Comparison of ENCODE assay signal across 8 cellular contexts in the genomic region with DNA sequence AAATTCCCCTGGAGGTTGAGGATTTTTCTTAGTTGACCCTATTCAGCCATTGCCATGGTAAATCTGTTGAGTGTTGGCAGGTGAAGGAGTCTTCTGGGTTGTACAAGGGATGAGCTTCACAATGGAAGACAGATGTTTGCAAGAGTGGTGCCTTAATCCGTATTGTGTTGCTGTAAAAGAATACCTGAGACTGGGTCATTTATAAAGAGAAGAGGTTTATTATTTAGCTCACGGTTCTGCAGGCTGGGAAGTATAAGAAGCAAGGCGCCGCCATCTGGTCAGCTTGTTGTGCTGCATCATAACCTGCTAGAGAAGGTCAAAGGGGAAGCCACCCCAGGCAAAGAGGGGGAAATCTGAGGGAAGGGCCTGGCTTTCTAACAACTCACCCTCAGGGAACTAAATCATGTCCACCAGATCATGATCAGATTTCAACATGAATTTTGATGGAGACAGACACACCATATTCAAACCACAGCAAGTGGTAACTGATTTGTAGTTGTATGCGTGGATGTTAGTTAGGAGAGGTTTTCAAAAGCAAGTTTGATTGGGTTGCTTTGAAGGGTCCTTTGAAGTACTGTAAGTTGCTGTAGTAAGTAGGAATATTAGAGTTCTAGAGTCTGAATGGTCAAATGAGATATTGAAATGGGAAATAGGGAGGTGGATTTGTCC. TPM values are rescaled to one million over a fixed set of nuclear protein-coding genes. Genes with fewer than 3 reads are reported as not detected.
DNase-seq lines count a peak whose midpoint lies in the region; ATAC-seq and TF ChIP-seq lines count a peak whose summit lies in the region.

No MANE protein-coding gene starts in this region.

- intact Hi-C loops in mammary epithelial cell (cut with micrococcal nuclease): loop anchor here (1.0 to 2.0 kb wide), 3 partner anchors 29 to 294 kb away; no protein-coding TSS in a partner anchor

- peak overlapping the region; percentile 16 for H2AFZ ChIP-seq in mammary epithelial cell (ENCODE audit: low read depth, low read length)

- in situ Hi-C loops in mammary epithelial cell (cut with MboI; ENCODE audit: low sequenced_read_pairs in 2 of 2): loop anchor here in 1 of 2 donors (5.0 kb wide), 1 partner anchor 207 kb away; no protein-coding TSS in a partner anchor

- H3K36me3 ChIP-seq in mammary epithelial cell (ENCODE audit: insufficient read depth, low read length): no peaks in the 10 kb centered on the region

- peak overlapping the region; percentile 98 for H3K4me2 ChIP-seq in mammary epithelial cell (ENCODE audit: insufficient read depth, low read depth, low read length)

- 27% methylated on average over 5 of the region's 5 CpGs for WGBS in mammary epithelial cell (ENCODE audit: low coverage, missing lambda C conversion rate)

- DNase-seq in AG09309 (ENCODE audit: low read depth) (no peak), NCI-H128 (lab: John Stamatoyannopoulos, UW; ENCODE audit: unreplicated experiment) (peak; percentile 7), mammary epithelial cell (peak; percentile 58), islet precursor cell (peak; percentile 87)
- DNase-seq in T-helper 2 cell treated with Interferon-gamma antibody and Interleukin-4, amounts not matched to agents 5 μg/mL and 100 μg/mL, for 36 hours (ENCODE audit: low spot score): peak; percentile 43
- DNase-seq in stimulated activated CD4-positive, alpha-beta T cell treated with anti-CD3 and anti-CD28 coated beads, Interleukin-12 subunit alpha, Interleukin-12 subunit beta, amount 100 ng/mL, for 48 hours (ENCODE audit: low read depth in 2 of 3, low spot score in 1 of 3): peak; percentile 12 to 38 (median 29)

- peaks cover 71% of the 10 kb centered on the region for H3K79me2 ChIP-seq in mammary epithelial cell (ENCODE audit: insufficient read depth, low read length)

- peaks cover 2% of the 10 kb centered on the region for H3K27me3 Mint-ChIP-seq in T-helper 2 cell treated with Interferon-gamma antibody and Interleukin-4, amounts not matched to agents 5 μg/mL and 100 μg/mL, for 36 hours (ENCODE audit: low read depth)
- H3K27me3 Mint-ChIP-seq in activated T-helper 17 cell treated with anti-CD3 and anti-CD28 coated beads, Interleukin-2, amount 50 U/mL, for 72 hours: peaks cover 2% of the 10 kb centered on the region

- ATAC-seq in GM19463 (IDR thresholded peaks at IDR 0.05; ENCODE audit: unreplicated experiment): peak; percentile 19
- no peak for ATAC-seq in activated T-helper 17 cell treated with anti-CD3 and anti-CD28 coated beads, Interleukin-2, amount 50 U/mL, for 72 hours (replicated peaks)

- peak overlapping the region; percentile 95 for H3K27ac ChIP-seq in mammary epithelial cell (ENCODE audit: insufficient read depth, low read depth, low read length)

- H3K9me3 Mint-ChIP-seq in T-helper 2 cell treated with Interferon-gamma antibody and Interleukin-4, amounts not matched to agents 5 μg/mL and 100 μg/mL, for 36 hours: no peaks in the 10 kb centered on the region
- H3K9me3 Mint-ChIP-seq in activated T-helper 17 cell treated with anti-CD3 and anti-CD28 coated beads, Interleukin-2, amount 50 U/mL, for 72 hours: no peaks in the 10 kb centered on the region

- H4K20me1 ChIP-seq in mammary epithelial cell (ENCODE audit: insufficient read depth, low read length): no peaks in the 10 kb centered on the region

- CTCF ChIA-PET in mammary epithelial cell (lab: Charles Lee; ENCODE audit: low non-redundant PET): interaction anchor here (0.6 to 1.4 kb wide), 3 partner anchors 208 to 463 kb away, joined by 4 to 30 read pairs (median 4); no protein-coding TSS in a partner anchor

- no peak overlapping the region for H3K4me3 Mint-ChIP-seq in T-helper 2 cell treated with Interferon-gamma antibody and Interleukin-4, amounts not matched to agents 5 μg/mL and 100 μg/mL, for 36 hours
- no peak overlapping the region for H3K4me3 Mint-ChIP-seq in activated T-helper 17 cell treated with anti-CD3 and anti-CD28 coated beads, Interleukin-2, amount 50 U/mL, for 72 hours

- H3K36me3 Mint-ChIP-seq in T-helper 2 cell treated with Interferon-gamma antibody and Interleukin-4, amounts not matched to agents 5 μg/mL and 100 μg/mL, for 36 hours (ENCODE audit: low read depth): no peaks in the 10 kb centered on the region
- no peaks in the 10 kb centered on the region for H3K36me3 Mint-ChIP-seq in activated T-helper 17 cell treated with anti-CD3 and anti-CD28 coated beads, Interleukin-2, amount 50 U/mL, for 72 hours (ENCODE audit: low read depth)

- no TSS peak for BruUV-seq in mammary epithelial cell (replicated peaks; lab: Mats Ljungman, UMichigan)

- H3K4me3 ChIP-seq in AG09309 (ENCODE audit: control insufficient read depth, low read depth, low read length): peak overlapping the region; percentile 82
- peak overlapping the region; percentile 79 to 96 (median 90) for H3K4me3 ChIP-seq in mammary epithelial cell (replicated peaks in 1 of 3; ENCODE audit: insufficient read depth in 1 of 3, low read depth in 2 of 3, low read length in 3 of 3)

- H3K9ac ChIP-seq in mammary epithelial cell (ENCODE audit: insufficient read depth, low read length): no peak overlapping the region

- peaks cover 21% of the 10 kb centered on the region for H3K4me1 ChIP-seq in mammary epithelial cell (ENCODE audit: insufficient read depth, low read length)

- peaks cover 12% of the 10 kb centered on the region for H3K4me1 Mint-ChIP-seq in T-helper 2 cell treated with Interferon-gamma antibody and Interleukin-4, amounts not matched to agents 5 μg/mL and 100 μg/mL, for 36 hours (ENCODE audit: low read depth)
- peaks cover 5% of the 10 kb centered on the region for H3K4me1 Mint-ChIP-seq in activated T-helper 17 cell treated with anti-CD3 and anti-CD28 coated beads, Interleukin-2, amount 50 U/mL, for 72 hours

- H3K9me3 ChIP-seq in mammary epithelial cell (replicated peaks; ENCODE audit: insufficient read depth, low read length): no peaks in the 10 kb centered on the region

- dilution Hi-C loops in mammary epithelial cell (cut with HindIII; ENCODE audit: low sequenced_read_pairs): loop anchor here (25.0 kb wide), 1 partner anchor 457 kb away; no protein-coding TSS in a partner anchor

- no peaks in the 10 kb centered on the region for H3K27me3 ChIP-seq in mammary epithelial cell (ENCODE audit: insufficient read depth, low read length)

- peak; percentile 80 for TF ChIP-seq CTCF in AG09309 (IDR thresholded peaks at IDR 0.05; ENCODE audit: control insufficient read depth, insufficient read depth, low read depth, low read length, missing control alignments)
- peak; percentile 82 to 90 for TF ChIP-seq CTCF in mammary epithelial cell (conservative IDR thresholded peaks at IDR 0.05 in 1 of 2, IDR thresholded peaks at IDR 0.05 in 1 of 2; ENCODE audit: extremely low read depth in 1 of 2, insufficient read depth in 1 of 2, low read depth in 1 of 2, low read length in 2 of 2)

- no peak overlapping the region for H3K27ac Mint-ChIP-seq in T-helper 2 cell treated with Interferon-gamma antibody and Interleukin-4, amounts not matched to agents 5 μg/mL and 100 μg/mL, for 36 hours
- no peak overlapping the region for H3K27ac Mint-ChIP-seq in activated T-helper 17 cell treated with anti-CD3 and anti-CD28 coated beads, Interleukin-2, amount 50 U/mL, for 72 hours

RNA-seq across cellular contexts. Expression of gene TNPO1, which starts 2.5 kb away (rescaled TPM):
- 100 to 1,000 TPM; 126 to 179 TPM for total RNA-seq in mammary epithelial cell
- 52.1 TPM for polyA plus RNA-seq in mammary epithelial cell
- polyA minus RNA-seq in mammary epithelial cell: 181 TPM
- total RNA-seq in activated T-helper 17 cell treated with anti-CD3 and anti-CD28 coated beads, Interleukin-2, amount 50 U/mL, for 72 hours: 100 to 1,000 TPM in 1 of 2 donors, 10 to 100 TPM in 1; 61.7 to 117 TPM
